8 cellular contexts compared by ENCODE assay signal in the genomic region with DNA sequence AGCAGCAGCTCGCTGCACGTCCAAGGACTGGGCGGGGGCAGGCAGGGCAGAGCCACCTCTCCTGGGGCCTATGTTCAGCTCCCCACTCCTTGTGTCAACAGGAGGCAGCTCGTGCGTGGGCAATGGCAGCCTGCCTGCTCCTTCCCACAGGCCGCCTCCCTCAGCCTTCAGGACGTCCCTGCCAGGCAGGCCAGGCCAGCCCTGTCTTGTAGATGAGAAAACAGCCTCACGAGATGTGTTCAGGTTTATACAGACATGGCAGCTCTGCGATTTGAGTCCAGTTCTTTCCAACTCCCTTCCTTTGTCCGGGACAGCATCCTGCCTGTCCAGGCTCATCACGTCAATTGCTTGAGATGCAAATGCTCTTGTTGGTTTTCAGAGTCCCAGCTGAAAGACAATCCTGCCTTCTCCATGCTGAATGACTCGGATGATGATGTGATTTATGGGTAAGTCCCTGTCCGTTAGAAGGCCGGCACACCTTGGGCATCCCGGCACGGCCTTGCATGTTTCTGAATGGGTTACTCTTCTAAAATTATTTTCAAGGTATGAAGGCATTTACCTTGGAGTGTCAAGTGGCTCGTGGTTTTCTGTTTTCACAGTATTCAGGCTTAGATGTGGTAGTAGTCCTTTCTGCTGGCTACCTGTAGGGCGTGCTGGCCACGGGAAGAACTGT. TPM values are rescaled to one million over a fixed set of nuclear protein-coding genes. Genes with fewer than 3 reads are reported as not detected.
DNase-seq lines count a peak whose midpoint lies in the region; ATAC-seq and TF ChIP-seq lines count a peak whose summit lies in the region.

No MANE protein-coding gene starts in this region.

- peaks cover 76% of the 10 kb centered on the region for H3K36me3 Mint-ChIP-seq in stimulated activated naive CD8-positive, alpha-beta T cell treated with anti-CD3 and anti-CD28 coated beads, Interleukin-15, Interleukin-2, amounts not matched to agents 100 ng/mL and 50 ng/mL, for 24 hours (ENCODE audit: low read depth)

- POLR2A ChIA-PET in GM10248 (lab: Yijun Ruan, JAX), result interaction anchor here (1.0 kb wide), 1 partner anchor 18 kb away, joined by 3 read pairs; no protein-coding TSS in a partner anchor

- H3K27ac Mint-ChIP-seq in stimulated activated naive CD8-positive, alpha-beta T cell treated with anti-CD3 and anti-CD28 coated beads, Interleukin-15, Interleukin-2, amounts not matched to agents 100 ng/mL and 50 ng/mL, for 24 hours, result peak overlapping the region; percentile 58

- CTCF ChIA-PET in GM10248 (lab: Yijun Ruan, JAX), result interaction anchor here (0.9 to 1.6 kb wide), 2 partner anchors 8 to 9 kb away, joined by 4 to 6 read pairs; no protein-coding TSS in a partner anchor

- no peaks in the 10 kb centered on the region for H3K9me3 Mint-ChIP-seq in stimulated activated naive CD8-positive, alpha-beta T cell treated with anti-CD3 and anti-CD28 coated beads, Interleukin-15, Interleukin-2, amounts not matched to agents 100 ng/mL and 50 ng/mL, for 24 hours

- H3K4me1 Mint-ChIP-seq in stimulated activated naive CD8-positive, alpha-beta T cell treated with anti-CD3 and anti-CD28 coated beads, Interleukin-15, Interleukin-2, amounts not matched to agents 100 ng/mL and 50 ng/mL, for 24 hours (ENCODE audit: low read depth), result peaks cover 23% of the 10 kb centered on the region

- no peaks in the 10 kb centered on the region for H3K27me3 Mint-ChIP-seq in stimulated activated naive CD8-positive, alpha-beta T cell treated with anti-CD3 and anti-CD28 coated beads, Interleukin-15, Interleukin-2, amounts not matched to agents 100 ng/mL and 50 ng/mL, for 24 hours

- TF ChIP-seq CTCF in GM10248 (IDR thresholded peaks at IDR 0.05; ENCODE audit: control extremely low read depth, extremely low read depth, low read depth, missing control alignments), result no peak

- H3K4me3 Mint-ChIP-seq in stimulated activated naive CD8-positive, alpha-beta T cell treated with anti-CD3 and anti-CD28 coated beads, Interleukin-15, Interleukin-2, amounts not matched to agents 100 ng/mL and 50 ng/mL, for 24 hours, result no peak overlapping the region

- DNase-seq in stimulated activated naive CD8-positive, alpha-beta T cell treated with anti-CD3 and anti-CD28 coated beads, Interleukin-15, Interleukin-2, amounts not matched to agents 100 U/mL and 50 U/mL, for 24 hours, result no peak
- DNase-seq in epithelial cell of prostate (ENCODE audit: low read depth, low spot score) (no peak), myocyte (ENCODE audit: low read depth) (peak; percentile 55), DMS153 treated with DMSO at 0.1 percent for 48 hours (lab: John Stamatoyannopoulos, UW; ENCODE audit: unreplicated experiment) (no peak), GM10248 (ENCODE audit: extremely low spot score) (no peak)

- peak overlapping the region; percentile 49 for H3K27ac ChIP-seq in epithelial cell of prostate

- no peak for ATAC-seq in stimulated activated naive CD8-positive, alpha-beta T cell treated with anti-CD3 and anti-CD28 coated beads, Interleukin-15, Interleukin-2, amounts not matched to agents 100 U/mL and 50 U/mL, for 24 hours
- no peak for ATAC-seq in HG02884 (IDR thresholded peaks at IDR 0.05; ENCODE audit: unreplicated experiment)
- no peak for ATAC-seq in GM21786 (IDR thresholded peaks at IDR 0.05; ENCODE audit: unreplicated experiment)

RNA-seq across cellular contexts. Expression of gene DYNLT1, which starts 13.5 kb away (rescaled TPM):
- 57.3 and 84.8 TPM in 2 replicates for total RNA-seq in myocyte
- polyA plus RNA-seq in myocyte (2012), result 238 TPM

RNA-seq across cellular contexts. Expression of gene SYTL3, which starts 18.8 kb away (rescaled TPM):
- total RNA-seq in myocyte, result 6.9 and 7.1 TPM in 2 replicates
- polyA plus RNA-seq in myocyte (2012), result 2.0 TPM
